ENCODE assay signal across 8 cellular contexts in the genomic region with DNA sequence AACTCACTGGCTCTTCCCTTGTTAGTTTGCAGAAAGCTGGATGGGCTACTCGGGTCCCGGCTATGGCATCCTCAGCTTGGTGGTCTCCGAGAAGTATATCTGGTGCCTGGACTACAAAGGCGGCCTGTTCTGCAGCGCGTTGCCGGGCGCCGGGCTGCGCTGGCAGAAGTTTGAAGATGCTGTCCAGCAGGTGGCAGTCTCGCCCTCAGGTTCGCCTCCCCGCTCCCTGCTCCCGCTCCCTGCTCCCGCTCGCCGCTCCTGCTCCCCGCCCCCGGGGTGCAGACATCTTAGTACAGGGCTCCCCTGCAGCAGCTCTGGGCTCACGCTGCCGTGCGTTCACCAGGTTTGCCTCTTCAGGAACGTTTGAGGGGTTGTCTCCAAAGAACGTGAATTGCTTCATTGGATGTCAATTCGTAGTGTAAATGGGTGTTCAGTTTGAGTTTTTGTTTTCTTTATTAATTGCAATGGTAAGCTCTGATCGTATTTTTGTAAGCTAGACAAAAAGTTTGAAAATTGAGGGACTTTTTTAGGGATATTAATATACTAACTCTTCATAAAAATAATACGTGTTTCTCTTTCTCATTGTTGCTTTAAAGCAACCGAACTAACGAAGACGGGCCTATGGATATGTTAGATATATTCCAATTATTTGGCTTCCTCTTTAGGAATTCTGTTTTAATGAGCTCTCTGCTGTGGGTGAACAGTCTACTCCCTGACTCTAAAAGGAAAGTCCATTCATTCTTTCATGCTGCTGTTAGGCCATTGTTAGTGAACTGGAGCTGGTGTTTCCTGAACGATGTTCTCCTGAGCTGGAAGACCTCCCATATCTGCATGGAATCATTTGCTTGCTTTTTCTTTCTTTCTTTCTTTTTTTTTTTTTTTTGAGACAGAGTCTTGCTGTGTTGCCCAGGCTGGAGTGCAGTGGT.
A peak's percentile ranks its signal among the peaks of the same experiment; 100 is the strongest.
DNase-seq lines count a peak whose midpoint lies in the region; ATAC-seq, FAIRE-seq and TF ChIP-seq lines count a peak whose summit lies in the region.

No MANE protein-coding gene starts in this region.

- H3K36me3 ChIP-seq in astrocyte (ENCODE audit: insufficient read depth, low read length), result peaks cover 15% of the 10 kb centered on the region

- DNase-seq in NCI-H146 treated with DMSO at 0.1 percent for 48 hours (lab: John Stamatoyannopoulos, UW; ENCODE audit: unreplicated experiment) (peak; percentile 30), T-helper 9 cell (peak; percentile 76), astrocyte (ENCODE audit: low read depth) (peak; percentile 54), hepatic stellate cell (ENCODE audit: low spot score) (peak; percentile 92), renal cortical epithelial cell (ENCODE audit: low read depth) (peak; percentile 51)

- ATAC-seq in HG02981 (IDR thresholded peaks at IDR 0.05; ENCODE audit: unreplicated experiment), result no peak
- ATAC-seq in GM18870 (IDR thresholded peaks at IDR 0.05; ENCODE audit: unreplicated experiment), result no peak

- H3K4me1 ChIP-seq in astrocyte (ENCODE audit: insufficient read depth, low read length), result peaks cover 3% of the 10 kb centered on the region

- TF ChIP-seq CTCF in GM12874 (IDR thresholded peaks at IDR 0.05; ENCODE audit: insufficient read depth, low read depth, low read length) (peak; percentile 80), astrocyte (IDR thresholded peaks at IDR 0.05; ENCODE audit: insufficient read depth, low read depth, low read length) (peak; percentile 57)

- peaks cover 5% of the 10 kb centered on the region for H4K20me1 ChIP-seq in astrocyte (ENCODE audit: insufficient read depth, low read length)

- H3K36me3 Mint-ChIP-seq in astrocyte (ENCODE audit: low read depth, unreplicated experiment), result peaks cover 8% of the 10 kb centered on the region

- no peak for FAIRE-seq in astrocyte (lab: Jason Lieb, UNC)

- H3K9ac ChIP-seq in astrocyte (ENCODE audit: low read length), result peak overlapping the region; percentile 22

- no peaks in the 10 kb centered on the region for H3K27me3 Mint-ChIP-seq in astrocyte (ENCODE audit: low read depth, unreplicated experiment)

- H3K4me1 Mint-ChIP-seq in astrocyte (ENCODE audit: low read depth, unreplicated experiment), result no peaks in the 10 kb centered on the region

- H3K4me3 Mint-ChIP-seq in astrocyte (ENCODE audit: unreplicated experiment), result peak overlapping the region; percentile 57

- peak overlapping the region; percentile 83 for H3K4me2 ChIP-seq in astrocyte (ENCODE audit: low read length)

- H3K9me3 ChIP-seq in astrocyte (ENCODE audit: insufficient read depth, low read depth, low read length), result no peaks in the 10 kb centered on the region

- no peak overlapping the region for H3K27ac ChIP-seq in astrocyte (ENCODE audit: low read depth, low read length)

- peak overlapping the region; percentile 32 for H3K4me3 ChIP-seq in astrocyte (ENCODE audit: insufficient read depth, low read depth, low read length)

- no peaks in the 10 kb centered on the region for H3K9me3 Mint-ChIP-seq in astrocyte (ENCODE audit: unreplicated experiment)

- no peaks in the 10 kb centered on the region for H3K79me2 ChIP-seq in astrocyte (ENCODE audit: insufficient read depth, low read length)

- H2AFZ ChIP-seq in astrocyte (ENCODE audit: low read depth, low read length), result peak overlapping the region; percentile 64

- no peaks in the 10 kb centered on the region for H3K27me3 ChIP-seq in astrocyte (ENCODE audit: insufficient read depth, low read length)

- H3K27ac Mint-ChIP-seq in astrocyte (ENCODE audit: unreplicated experiment), result no peak overlapping the region

Comparison
In these comparisons a context has a peak if more than half of its experiments do, and no peak if none do; other contexts are left out.
1. DNase-seq: peak in every context shown above with its lines; median percentile 92 in hepatic stellate cell; 76 in T-helper 9 cell; 54 in astrocyte; 51 in renal cortical epithelial cell; 30 in NCI-H146 treated with DMSO at 0.1 percent for 48 hours.